In genomic region chr18:46672062-46672970, GRCh38 we compare ENCODE assay signal across 15 cellular contexts. TPM values are rescaled to one million over a fixed set of nuclear protein-coding genes. Genes with fewer than 3 reads are reported as not detected.
A peak's percentile ranks its signal among the peaks of the same experiment; 100 is the strongest.
DNase-seq lines count a peak whose midpoint lies in the region; ATAC-seq lines count a peak whose summit lies in the region.
"Had no signal": no experiment of that assay in that cellular context is flagged by ENCODE, and none has a peak within 500 bp of the region (broad histone marks: within the 10 kb centered on the region; RNA-seq: fewer than 3 reads in every experiment).

No MANE protein-coding gene starts in this region.

- no peak overlapping the region for H3K27ac Mint-ChIP-seq in activated T-cell treated with anti-CD3 and anti-CD28 coated beads, Interleukin-2, amount 50 U/mL, for 24 hours
- H3K27ac Mint-ChIP-seq in effector memory CD8-positive, alpha-beta T cell: no peak overlapping the region
- H3K27ac Mint-ChIP-seq: IgD-negative memory B cell; stimulated activated effector memory CD8-positive, alpha-beta T cell treated with anti-CD3 and anti-CD28 coated beads, Interleukin-12 subunit alpha, Interleukin-12 subunit beta, amount 100 ng/mL, for 72 hours had no signal

- H3K4me3 ChIP-seq in Jurkat, Clone E6-1 (ENCODE audit: low read length): no peak overlapping the region
- no peak overlapping the region for H3K4me3 ChIP-seq in adipocyte (ENCODE audit: low read length)

- ATAC-seq in activated T-cell treated with anti-CD3 and anti-CD28 coated beads, Interleukin-2, amount 50 U/mL, for 4 hours: peak; percentile 35 to 57
- ATAC-seq in effector memory CD8-positive, alpha-beta T cell (replicated peaks): no peak
- ATAC-seq: stimulated activated effector memory CD8-positive, alpha-beta T cell treated with anti-CD3 and anti-CD28 coated beads, Interleukin-12 subunit alpha, Interleukin-12 subunit beta, amount 100 ng/mL, for 72 hours had no signal

- H3K36me3 ChIP-seq in adipocyte (ENCODE audit: control insufficient read depth, insufficient read depth, low read length, severe bottlenecking): no peaks in the 10 kb centered on the region

- H3K4me1 ChIP-seq in adipocyte (ENCODE audit: control insufficient read depth, insufficient read depth, low read length): no peaks in the 10 kb centered on the region

- intact Hi-C loops in posterior vena cava (cut with DNase I): no loop called here

- peaks cover 40% of the 10 kb centered on the region for H3K27me3 ChIP-seq in adipocyte (replicated peaks; ENCODE audit: control insufficient read depth, insufficient read depth, low read length)

- H3K4me3 Mint-ChIP-seq in activated T-cell treated with anti-CD3 and anti-CD28 coated beads, Interleukin-2, amount 50 U/mL, for 4 hours: no peak overlapping the region
- no peak overlapping the region for H3K4me3 Mint-ChIP-seq in activated T-cell treated with anti-CD3 and anti-CD28 coated beads, Interleukin-2, amount 50 U/mL, for 24 hours
- H3K4me3 Mint-ChIP-seq in effector memory CD8-positive, alpha-beta T cell: no peak overlapping the region
- H3K4me3 Mint-ChIP-seq: IgD-negative memory B cell; stimulated activated effector memory CD8-positive, alpha-beta T cell treated with anti-CD3 and anti-CD28 coated beads, Interleukin-12 subunit alpha, Interleukin-12 subunit beta, amount 100 ng/mL, for 72 hours had no signal

- no peaks in the 10 kb centered on the region for H3K36me3 Mint-ChIP-seq in activated T-cell treated with anti-CD3 and anti-CD28 coated beads, Interleukin-2, amount 50 U/mL, for 4 hours (ENCODE audit: insufficient read depth)
- H3K36me3 Mint-ChIP-seq in activated T-cell treated with anti-CD3 and anti-CD28 coated beads, Interleukin-2, amount 50 U/mL, for 24 hours (ENCODE audit: low read depth): no peaks in the 10 kb centered on the region
- no peaks in the 10 kb centered on the region for H3K36me3 Mint-ChIP-seq in effector memory CD8-positive, alpha-beta T cell (ENCODE audit: insufficient read depth)
- H3K36me3 Mint-ChIP-seq: stimulated activated effector memory CD8-positive, alpha-beta T cell treated with anti-CD3 and anti-CD28 coated beads, Interleukin-12 subunit alpha, Interleukin-12 subunit beta, amount 100 ng/mL, for 72 hours had no signal

- no peak for DNase-seq in activated T-cell treated with anti-CD3 and anti-CD28 coated beads, Interleukin-2, amount 50 U/mL, for 4 hours
- DNase-seq in activated T-cell treated with anti-CD3 and anti-CD28 coated beads, Interleukin-2, amount 50 U/mL, for 24 hours: no peak
- peak; percentile 80 for DNase-seq in Jurkat, Clone E6-1 (ENCODE audit: low read depth, low spot score)
- DNase-seq in adipocyte (ENCODE audit: low read depth) (peak; percentile 57), putamen (ENCODE audit: low spot score) (peak; percentile 22), DMS79 treated with DMSO at 0.1 percent for 48 hours (lab: John Stamatoyannopoulos, UW) (no peak), posterior vena cava (ENCODE audit: low spot score) (no peak)
- no peak for DNase-seq in effector memory CD8-positive, alpha-beta T cell
- DNase-seq: activated CD4-positive, CD25-positive, alpha-beta regulatory T cell; activated effector memory CD4-positive, alpha-beta T cell treated with Interleukin-2 at 50 U/mL for 16 hours; cortex of kidney; posterior cingulate gyrus; stimulated activated CD4-positive, alpha-beta T cell treated with anti-CD3 and anti-CD28 coated beads, Interleukin-2, amount 100 ng/mL, for 48 hours had no signal

- H3K4me1 Mint-ChIP-seq in activated T-cell treated with anti-CD3 and anti-CD28 coated beads, Interleukin-2, amount 50 U/mL, for 4 hours (ENCODE audit: low read depth): peaks cover 18% of the 10 kb centered on the region
- peaks cover 16% of the 10 kb centered on the region for H3K4me1 Mint-ChIP-seq in activated T-cell treated with anti-CD3 and anti-CD28 coated beads, Interleukin-2, amount 50 U/mL, for 24 hours (ENCODE audit: low read depth)
- H3K4me1 Mint-ChIP-seq in effector memory CD8-positive, alpha-beta T cell (ENCODE audit: low read depth in 2 of 2): no peaks in the 10 kb centered on the region
- H3K4me1 Mint-ChIP-seq: IgD-negative memory B cell; stimulated activated effector memory CD8-positive, alpha-beta T cell treated with anti-CD3 and anti-CD28 coated beads, Interleukin-12 subunit alpha, Interleukin-12 subunit beta, amount 100 ng/mL, for 72 hours had no signal

- H3K27me3 Mint-ChIP-seq in activated T-cell treated with anti-CD3 and anti-CD28 coated beads, Interleukin-2, amount 50 U/mL, for 4 hours (ENCODE audit: low read depth): peaks cover 2% of the 10 kb centered on the region
- peaks cover 16% of the 10 kb centered on the region for H3K27me3 Mint-ChIP-seq in activated T-cell treated with anti-CD3 and anti-CD28 coated beads, Interleukin-2, amount 50 U/mL, for 24 hours
- peaks cover 31 to 63% of the 10 kb centered on the region in 2 donors for H3K27me3 Mint-ChIP-seq in effector memory CD8-positive, alpha-beta T cell

- H3K9me3 Mint-ChIP-seq in activated T-cell treated with anti-CD3 and anti-CD28 coated beads, Interleukin-2, amount 50 U/mL, for 4 hours: peaks cover 3% of the 10 kb centered on the region
- H3K9me3 Mint-ChIP-seq in activated T-cell treated with anti-CD3 and anti-CD28 coated beads, Interleukin-2, amount 50 U/mL, for 24 hours: no peaks in the 10 kb centered on the region
- H3K9me3 Mint-ChIP-seq in effector memory CD8-positive, alpha-beta T cell: no peaks in the 10 kb centered on the region
- H3K9me3 Mint-ChIP-seq: stimulated activated effector memory CD8-positive, alpha-beta T cell treated with anti-CD3 and anti-CD28 coated beads, Interleukin-12 subunit alpha, Interleukin-12 subunit beta, amount 100 ng/mL, for 72 hours had no signal

- no peak overlapping the region for H3K9ac ChIP-seq in adipocyte (ENCODE audit: low read length)

- no peaks in the 10 kb centered on the region for H3K9me3 ChIP-seq in adipocyte (ENCODE audit: control insufficient read depth, low read length)

RNA-seq across cellular contexts. Expression of gene LOXHD1, which starts 15.3 kb away (rescaled TPM):
- total RNA-seq in activated T-cell treated with anti-CD3 and anti-CD28 coated beads, Interleukin-2, amount 50 U/mL, for 4 hours: not detected
- polyA plus RNA-seq in Jurkat, Clone E6-1 (2012; ENCODE audit: insufficient read depth, insufficient read length): not detected
- under 1 TPM; 0.37 to 0.38 TPM for total RNA-seq in posterior vena cava
- polyA plus RNA-seq: IgD-negative memory B cell had no signal

Comparison
In these comparisons a context has a peak if more than half of its experiments do, and no peak if none do; other contexts are left out.
1. DNase-seq: peak in Jurkat, Clone E6-1 (single experiment), adipocyte (single experiment) and putamen (single experiment); none in activated T-cell treated with anti-CD3 and anti-CD28 coated beads, Interleukin-2, amount 50 U/mL, for 4 hours (single experiment), activated T-cell treated with anti-CD3 and anti-CD28 coated beads, Interleukin-2, amount 50 U/mL, for 24 hours (single experiment), effector memory CD8-positive, alpha-beta T cell (0 of 3), DMS79 treated with DMSO at 0.1 percent for 48 hours (single experiment) and posterior vena cava (single experiment).